In the genomic region with DNA sequence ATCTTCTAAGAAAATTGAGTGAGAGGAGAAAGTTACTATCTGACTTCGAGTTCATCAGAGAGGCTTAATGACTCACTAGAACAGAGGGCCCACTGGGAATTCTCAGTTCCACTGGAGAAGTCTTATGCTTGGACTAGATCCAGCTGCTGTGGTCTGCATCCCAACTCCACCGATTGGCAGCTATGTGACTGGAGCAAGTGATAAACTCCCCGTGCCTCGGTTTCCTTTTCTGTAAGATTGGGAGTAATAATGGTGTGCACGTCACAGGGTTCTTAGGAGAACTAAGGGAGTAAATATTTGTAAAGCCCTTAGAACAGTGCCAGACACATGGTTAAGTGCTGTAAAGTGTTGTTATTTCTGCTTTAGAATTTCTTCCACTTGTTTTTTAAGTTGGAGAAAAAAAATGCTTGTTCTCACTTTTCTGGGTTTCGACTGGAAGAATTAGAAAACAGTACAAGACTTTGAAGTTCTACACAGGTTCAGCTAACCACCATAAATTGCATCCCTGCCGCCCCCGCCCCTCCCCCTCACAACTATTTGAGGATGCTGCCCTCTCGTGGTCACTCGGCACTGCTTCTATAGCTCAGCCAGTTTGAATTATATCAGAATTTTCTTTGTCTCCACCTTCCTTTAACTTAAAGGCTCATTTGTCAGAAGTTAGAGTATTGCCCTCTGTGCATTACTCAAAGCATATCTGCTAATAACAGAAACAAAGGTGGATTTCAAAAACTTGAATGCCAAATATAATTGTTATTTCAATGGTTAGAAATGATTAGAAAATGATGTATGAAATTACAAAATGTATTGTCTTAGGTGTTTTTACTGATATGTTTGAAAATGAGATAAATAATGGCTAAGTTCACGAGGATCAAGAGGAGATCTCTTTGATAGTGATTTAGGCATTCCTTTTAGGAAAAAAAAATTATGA, we compare ENCODE assay signal across 8 cellular contexts.
DNase-seq lines count a peak whose midpoint lies in the region; ATAC-seq and TF ChIP-seq lines count a peak whose summit lies in the region.

No MANE protein-coding gene starts in this region.

- H3K27me3 Mint-ChIP-seq in neural crest cell (ENCODE audit: low read depth) = peaks cover 72% of the 10 kb centered on the region

- peaks cover 0 to 6% (median 0%) of the 10 kb centered on the region in 4 donors for H3K4me1 ChIP-seq in Peyer's patch

- in situ Hi-C loops in KBM-7 (cut with MboI; ENCODE audit: low pct_unique_long_range_greater_than_20kb, low sequenced_read_pairs) = loop anchor here (25.0 kb wide), 1 partner anchor 323 kb away; no protein-coding TSS in a partner anchor

- no peak overlapping the region for H3K27ac Mint-ChIP-seq in neural crest cell (ENCODE audit: unreplicated experiment)

- H3K36me3 ChIP-seq in Peyer's patch = no peaks in the 10 kb centered on the region

- H3K27ac ChIP-seq in Peyer's patch = no peak overlapping the region

- no peak overlapping the region for H3K4me3 Mint-ChIP-seq in neural crest cell

- H3K4me1 Mint-ChIP-seq in neural crest cell = no peaks in the 10 kb centered on the region

- no peaks in the 10 kb centered on the region for H3K9me3 Mint-ChIP-seq in neural crest cell

- DNase-seq in GDM1 (lab: John Stamatoyannopoulos, UW) (peak; percentile 58), KBM-7 (peak; percentile 74), Peyer's patch (peak; percentile 73 to 90 (median 82)), fibroblast of mammary gland (ENCODE audit: low read depth) (peak; percentile 92), neural crest cell (ENCODE audit: low read depth, low spot score) (peak; percentile 61), GF-D8 (lab: John Stamatoyannopoulos, UW) (no peak)
- DNase-seq in activated T-cell treated with anti-CD3 and anti-CD28 coated beads, Interleukin-2, amount 50 U/mL, for 48 hours = peak; percentile 73
- DNase-seq in stimulated activated naive CD8-positive, alpha-beta T cell treated with anti-CD3 and anti-CD28 coated beads, Interleukin-15, Interleukin-2, amounts not matched to agents 100 U/mL and 50 U/mL, for 24 hours = peak; percentile 75

- no peaks in the 10 kb centered on the region for H3K27me3 ChIP-seq in Peyer's patch

- TF ChIP-seq CTCF in Peyer's patch (IDR thresholded peaks at IDR 0.05) (peak; percentile 62 to 90 (median 78)), fibroblast of mammary gland (conservative IDR thresholded peaks at IDR 0.05; ENCODE audit: control insufficient read depth, insufficient read depth, low read depth, low read length) (peak; percentile 84), neural crest cell (conservative IDR thresholded peaks at IDR 0.05) (peak; percentile 85)

- H3K4me3 ChIP-seq in Peyer's patch (no peak overlapping the region), fibroblast of mammary gland (ENCODE audit: control insufficient read depth, low read depth, low read length) (no peak overlapping the region)

- H3K36me3 Mint-ChIP-seq in neural crest cell (ENCODE audit: low read depth) = no peaks in the 10 kb centered on the region

- no peak for TF ChIP-seq POLR2A in Peyer's patch (IDR thresholded peaks at IDR 0.05)

- H3K9me3 ChIP-seq in Peyer's patch = no peaks in the 10 kb centered on the region

- ATAC-seq in stimulated activated naive CD8-positive, alpha-beta T cell treated with anti-CD3 and anti-CD28 coated beads, Interleukin-15, Interleukin-2, amounts not matched to agents 100 U/mL and 50 U/mL, for 24 hours = peak; percentile 49
